2 cellular contexts compared by ENCODE assay signal in the genomic region with DNA sequence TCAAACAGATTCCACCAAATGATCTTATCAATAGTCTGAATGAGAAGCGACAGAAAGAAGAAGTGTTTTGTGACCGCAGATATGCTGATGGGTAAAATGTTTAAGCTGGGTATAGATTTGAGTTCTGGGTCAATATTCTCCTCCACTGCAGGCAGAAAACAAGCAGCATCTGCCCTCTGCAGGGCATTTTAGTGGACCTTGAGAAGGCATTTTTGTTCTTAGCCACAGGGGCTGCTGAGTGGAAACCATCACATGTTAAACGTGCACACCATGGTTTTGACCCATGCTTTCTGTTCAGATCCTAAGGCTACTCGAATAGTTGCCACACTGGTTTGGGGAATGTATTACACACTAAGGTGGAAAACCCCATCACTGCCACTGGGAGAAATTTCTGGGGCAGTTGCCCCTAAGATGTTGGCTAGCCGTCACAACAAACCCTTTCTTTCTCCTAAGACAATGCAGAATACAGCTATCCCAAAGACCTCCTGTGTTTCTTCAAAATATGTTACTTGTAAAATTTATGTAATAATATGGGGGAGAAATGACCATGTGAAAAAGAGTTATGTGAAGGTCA.
TF ChIP-seq lines count a peak whose summit lies in the region.

No MANE protein-coding gene starts in this region.

TF ChIP-seq in IMR-90, 13 proteins besides CTCF, POLR2A, EP300 and RAD21:
- TF ChIP-seq SMC3 (IDR thresholded peaks at IDR 0.05; ENCODE audit: low read depth, low read length) (peak; percentile 30; the same call in 1 of the 2 replicates), BHLHE40 (IDR thresholded peaks at IDR 0.05; ENCODE audit: low read depth, low read length) (no peak)
TF ChIP-seq in IMR-90: peak in this region for 1.

TF ChIP-seq in liver, 16 proteins besides CTCF, POLR2A, EP300 and RAD21:
- TF ChIP-seq HNF4A (conservative IDR thresholded peaks at IDR 0.05) (no peak), GABPA (IDR thresholded peaks at IDR 0.05 in 1 of 2, conservative IDR thresholded peaks at IDR 0.05 in 1 of 2) (no peak), FOXA2 (IDR thresholded peaks at IDR 0.05) (no peak), RXRA (IDR thresholded peaks at IDR 0.05) (no peak), FOXA1 (IDR thresholded peaks at IDR 0.05) (no peak)
